9 cellular contexts compared by ENCODE assay signal in the genomic region with DNA sequence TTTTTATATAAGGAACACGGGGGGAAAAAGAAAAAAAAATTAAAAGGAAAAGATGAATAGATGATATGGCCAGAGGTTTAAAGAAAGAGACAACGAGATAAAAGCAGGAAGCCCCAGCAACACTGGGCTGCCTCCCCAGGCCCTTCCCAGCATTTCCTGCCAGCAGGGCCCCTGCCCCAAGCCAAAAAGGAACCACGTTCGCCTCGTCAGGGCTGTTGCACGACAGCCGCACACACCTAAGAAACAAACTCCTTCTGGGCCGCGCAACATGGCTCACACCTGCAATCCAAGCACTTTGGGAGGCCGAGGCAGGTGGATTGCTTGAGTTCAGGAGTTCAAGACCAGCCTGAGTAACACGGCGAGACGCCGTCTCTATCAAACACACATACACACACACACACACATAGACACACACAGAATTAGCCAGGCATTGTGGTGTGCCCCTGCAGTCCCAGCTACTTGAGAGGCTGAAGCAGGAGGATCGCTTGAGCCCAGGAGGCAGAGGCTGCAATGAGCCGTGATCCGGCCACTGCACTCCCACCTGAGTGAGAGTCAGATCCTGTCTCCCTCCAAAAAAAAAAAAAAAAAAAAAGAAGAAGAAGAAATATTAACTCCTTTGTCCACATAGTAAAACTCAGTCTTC.
DNase-seq lines count a peak whose midpoint lies in the region; ATAC-seq, FAIRE-seq and TF ChIP-seq lines count a peak whose summit lies in the region.
"Had no signal": no experiment of that assay in that cellular context is flagged by ENCODE, and none has a peak within 500 bp of the region (broad histone marks: within the 10 kb centered on the region; RNA-seq: fewer than 3 reads in every experiment).

No MANE protein-coding gene starts in this region.

- H3K9me3 ChIP-seq in HepG2 (ENCODE audit: low read length) = no peaks in the 10 kb centered on the region
- no peaks in the 10 kb centered on the region for H3K9me3 ChIP-seq in right lobe of liver

- H3K36me3 Mint-ChIP-seq in stimulated activated naive B cell treated with anti-CD40 and anti-IgM and Interleukin-4, amounts not matched to agents 10 μg/mL and 1 μg/mL and 100 μg/mL, for 72 hours = peaks cover 18 to 40% of the 10 kb centered on the region in 2 donors

- peak overlapping the region; percentile 39 to 55 for H3K4me3 Mint-ChIP-seq in stimulated activated naive B cell treated with anti-CD40 and anti-IgM and Interleukin-4, amounts not matched to agents 10 μg/mL and 1 μg/mL and 100 μg/mL, for 72 hours

- H3K4me3 ChIP-seq in HepG2 (replicated peaks in 1 of 3; ENCODE audit: insufficient read depth in 1 of 3, low read depth in 2 of 3, low read length in 3 of 3) (no peak overlapping the region), right lobe of liver (no peak overlapping the region)

- POLR2A ChIA-PET in HepG2 (lab: Yijun Ruan, JAX) = no interaction called here

- BruUV-seq in HepG2 (replicated peaks; lab: Mats Ljungman, UMichigan) = no TSS peak

- no peak for DNase-seq in HepG2 (ENCODE audit: low spot score)
- DNase-seq in right lobe of liver = no peak
- peak; percentile 18 for DNase-seq in T-helper 9 cell
- DNase-seq in epithelial cell of prostate (ENCODE audit: low read depth, low spot score) = no peak
- no peak for DNase-seq in stimulated activated naive B cell treated with anti-CD40 and anti-IgM and Interleukin-4, amounts not matched to agents 10 μg/mL and 1 μg/mL and 100 μg/mL, for 72 hours
- DNase-seq: SIG-M5 had no signal

- intact Hi-C loops in HepG2 (cut with micrococcal nuclease; ENCODE audit: unreplicated experiment) = no loop called here
- intact Hi-C loops in right lobe of liver (cut with DNase I) = no loop called here

- no peak for TF ChIP-seq RAD21 in HepG2 (CRISPR knock-in tag; IDR thresholded peaks at IDR 0.05)

- H3K79me2 ChIP-seq in HepG2 (ENCODE audit: insufficient read depth, low read length) = peaks cover 95% of the 10 kb centered on the region

- no peak overlapping the region for H2AFZ ChIP-seq in HepG2 (ENCODE audit: low read length)

- CTCF ChIA-PET in HepG2 (lab: Yijun Ruan, JAX; ENCODE audit: low intra/inter-chr PET ratio, low total read pairs) = no interaction called here

- no peak for TF ChIP-seq EP300 in HepG2 (IDR thresholded peaks at IDR 0.05; ENCODE audit: low read depth in 2 of 2, low read length in 2 of 2)
- no peak for TF ChIP-seq EP300 in HepG2 (CRISPR knock-in tag; IDR thresholded peaks at IDR 0.05; ENCODE audit: borderline replicate concordance)

- H3K27ac Mint-ChIP-seq in stimulated activated naive B cell treated with anti-CD40 and anti-IgM and Interleukin-4, amounts not matched to agents 10 μg/mL and 1 μg/mL and 100 μg/mL, for 72 hours = peak overlapping the region; percentile 90

- no peak for ATAC-seq in HepG2
- ATAC-seq in right lobe of liver = no peak
- no peak for ATAC-seq in stimulated activated naive B cell treated with anti-CD40 and anti-IgM and Interleukin-4, amounts not matched to agents 10 μg/mL and 1 μg/mL and 100 μg/mL, for 72 hours (replicated peaks)
- ATAC-seq in HG02623 (IDR thresholded peaks at IDR 0.05; ENCODE audit: unreplicated experiment) = no peak
- no peak for ATAC-seq in HG02840 (IDR thresholded peaks at IDR 0.05; ENCODE audit: low FRiP score, unreplicated experiment)
- no peak for ATAC-seq in HG03457 (IDR thresholded peaks at IDR 0.05; ENCODE audit: unreplicated experiment)

- no peak overlapping the region for H3K9ac ChIP-seq in HepG2 (ENCODE audit: insufficient read depth, low read depth, low read length)

- no peak for TF ChIP-seq CTCF in HepG2 (CRISPR knock-in tag; IDR thresholded peaks at IDR 0.05)
- TF ChIP-seq CTCF in right lobe of liver (IDR thresholded peaks at IDR 0.05) = no peak

- H3K4me1 Mint-ChIP-seq in stimulated activated naive B cell treated with anti-CD40 and anti-IgM and Interleukin-4, amounts not matched to agents 10 μg/mL and 1 μg/mL and 100 μg/mL, for 72 hours = peaks cover 74 to 90% of the 10 kb centered on the region in 2 donors

- FAIRE-seq in HepG2 (lab: Jason Lieb, UNC) = no peak

- TF ChIP-seq POLR2A in HepG2 (IDR thresholded peaks at IDR 0.05; ENCODE audit: insufficient read depth in 1 of 2, low read depth in 2 of 2, low read length in 2 of 2) = no peak
- no peak for TF ChIP-seq POLR2A in right lobe of liver (IDR thresholded peaks at IDR 0.05)

- no peak overlapping the region for H3K4me2 ChIP-seq in HepG2 (ENCODE audit: low read depth, low read length)

- no peaks in the 10 kb centered on the region for H3K27me3 Mint-ChIP-seq in stimulated activated naive B cell treated with anti-CD40 and anti-IgM and Interleukin-4, amounts not matched to agents 10 μg/mL and 1 μg/mL and 100 μg/mL, for 72 hours

- H4K20me1 ChIP-seq in HepG2 (ENCODE audit: insufficient read depth, low read length) = peaks cover 97% of the 10 kb centered on the region

- in situ Hi-C loops in HepG2 (cut with HindIII; ENCODE audit: extremely low pct_ligation_motif_present, low pct_unique_long_range_greater_than_20kb) = no loop called here

- WGBS in HepG2 (ENCODE audit: low lambda C conversion rate) = 88% methylated on average over 17 of the region's 17 CpGs
- 27% methylated on average over 4 of the region's 17 CpGs for WGBS in right lobe of liver (ENCODE audit: insufficient coverage, low coverage, low lambda C conversion rate, missing lambda C conversion rate)

- H3K27me3 ChIP-seq in HepG2 (ENCODE audit: control insufficient read depth in 1 of 2, insufficient read depth in 2 of 2, low read length in 2 of 2) = no peaks in the 10 kb centered on the region
- H3K27me3 ChIP-seq in right lobe of liver = no peaks in the 10 kb centered on the region

- no peaks in the 10 kb centered on the region for H3K9me3 Mint-ChIP-seq in stimulated activated naive B cell treated with anti-CD40 and anti-IgM and Interleukin-4, amounts not matched to agents 10 μg/mL and 1 μg/mL and 100 μg/mL, for 72 hours

- peaks cover 9 to 10% of the 10 kb centered on the region in 2 experiments; a peak in 3 of 5 replicates for H3K36me3 ChIP-seq in HepG2 (replicated peaks in 1 of 2; ENCODE audit: control insufficient read depth in 1 of 2, insufficient read depth in 2 of 2, low read length in 2 of 2)
- no peaks in the 10 kb centered on the region for H3K36me3 ChIP-seq in right lobe of liver

- H3K27ac ChIP-seq in HepG2 (ENCODE audit: extremely low read length, insufficient read depth, low read length) (peak overlapping the region; percentile 48), right lobe of liver (no peak overlapping the region), epithelial cell of prostate (peak overlapping the region; percentile 67)

- H3K4me1 ChIP-seq in HepG2 (ENCODE audit: insufficient read depth, low read length) (peaks cover 95% of the 10 kb centered on the region), right lobe of liver (peaks cover 0 to 54% (median 23%) of the 10 kb centered on the region in 4 donors)

TF ChIP-seq in HepG2, 621 proteins besides CTCF, POLR2A, EP300 and RAD21 (continues in another document):
- TF ChIP-seq U2AF1 (optimal IDR thresholded peaks at IDR 0.05; ENCODE audit: low read depth, low read length) (peak; percentile 36), ZMAT3 (CRISPR knock-in tag; conservative IDR thresholded peaks at IDR 0.05) (no peak), SOX13 (IDR thresholded peaks at IDR 0.05) (no peak), SOX13 (CRISPR knock-in tag; conservative IDR thresholded peaks at IDR 0.05 in 1 of 2, IDR thresholded peaks at IDR 0.05 in 1 of 2) (no peak), DNMT3B (CRISPR knock-in tag; conservative IDR thresholded peaks at IDR 0.05) (no peak), CCDC6 (CRISPR knock-in tag; IDR thresholded peaks at IDR 0.05) (no peak), SNAI1 (CRISPR knock-in tag; IDR thresholded peaks at IDR 0.05; ENCODE audit: borderline replicate concordance) (no peak), ATRX (CRISPR knock-in tag; IDR thresholded peaks at IDR 0.05; ENCODE audit: borderline replicate concordance) (no peak), TBX2 (CRISPR knock-in tag; IDR thresholded peaks at IDR 0.05; ENCODE audit: borderline replicate concordance) (no peak)
- TF ChIP-seq, protein P1, sequence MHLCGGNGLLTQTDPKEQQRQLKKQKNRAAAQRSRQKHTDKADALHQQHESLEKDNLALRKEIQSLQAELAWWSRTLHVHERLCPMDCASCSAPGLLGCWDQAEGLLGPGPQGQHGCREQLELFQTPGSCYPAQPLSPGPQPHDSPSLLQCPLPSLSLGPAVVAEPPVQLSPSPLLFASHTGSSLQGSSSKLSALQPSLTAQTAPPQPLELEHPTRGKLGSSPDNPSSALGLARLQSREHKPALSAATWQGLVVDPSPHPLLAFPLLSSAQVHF (CRISPR knock-in tag; IDR thresholded peaks at IDR 0.05) = no peak
- TF ChIP-seq, protein P2, sequence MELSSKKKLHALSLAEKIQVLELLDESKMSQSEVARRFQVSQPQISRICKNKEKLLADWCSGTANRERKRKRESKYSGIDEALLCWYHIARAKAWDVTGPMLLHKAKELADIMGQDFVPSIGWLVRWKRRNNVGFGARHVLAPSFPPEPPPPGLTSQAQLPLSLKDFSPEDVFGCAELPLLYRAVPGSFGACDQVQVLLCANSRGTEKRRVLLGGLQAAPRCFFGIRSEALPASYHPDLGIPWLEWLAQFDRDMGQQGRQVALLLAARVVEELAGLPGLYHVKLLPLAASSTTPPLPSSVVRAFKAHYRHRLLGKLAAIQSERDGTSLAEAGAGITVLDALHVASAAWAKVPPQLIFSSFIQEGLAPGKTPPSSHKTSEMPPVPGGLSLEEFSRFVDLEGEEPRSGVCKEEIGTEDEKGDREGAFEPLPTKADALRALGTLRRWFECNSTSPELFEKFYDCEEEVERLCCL (CRISPR knock-in tag; IDR thresholded peaks at IDR 0.05; ENCODE audit: borderline replicate concordance) = no peak

Comparison
In these comparisons a context has a peak if more than half of its experiments do, and no peak if none do; other contexts are left out.
1. H3K27ac ChIP-seq: peak in HepG2 (single experiment) and epithelial cell of prostate (single experiment); none in right lobe of liver (0 of 3).